ENCODE assay signal across 10 cellular contexts in genomic region chr7:106597751-106598619, GRCh38.
DNase-seq lines count a peak whose midpoint lies in the region; TF ChIP-seq lines count a peak whose summit lies in the region.
"Had no signal": no experiment of that assay in that cellular context is flagged by ENCODE, and none has a peak within 500 bp of the region (broad histone marks: within the 10 kb centered on the region; RNA-seq: fewer than 3 reads in every experiment).

No MANE protein-coding gene starts in this region.

- no peaks in the 10 kb centered on the region for H3K36me3 ChIP-seq in GM06990 (ENCODE audit: control insufficient read depth, insufficient read depth, low read length)

- H3K27me3 Mint-ChIP-seq in osteocyte (ENCODE audit: unreplicated experiment): no peaks in the 10 kb centered on the region

- peak overlapping the region; percentile 74 for H3K4me3 Mint-ChIP-seq in osteocyte (ENCODE audit: unreplicated experiment)
- H3K4me3 Mint-ChIP-seq: natural killer cell had no signal

- intact Hi-C loops in posterior cingulate gyrus (cut with DNase I): no loop called here

- peaks cover 2% of the 10 kb centered on the region for H3K9me3 Mint-ChIP-seq in osteocyte (ENCODE audit: unreplicated experiment)
- H3K9me3 Mint-ChIP-seq: natural killer cell; T-helper 2 cell treated with Interferon-gamma antibody and Interleukin-4, amounts not matched to agents 5 μg/mL and 100 μg/mL, for 36 hours had no signal

- peaks cover 2% of the 10 kb centered on the region for H3K36me3 Mint-ChIP-seq in osteocyte (ENCODE audit: unreplicated experiment)
- H3K36me3 Mint-ChIP-seq: natural killer cell had no signal

- peaks cover 6% of the 10 kb centered on the region for H3K4me1 Mint-ChIP-seq in osteocyte (ENCODE audit: unreplicated experiment)
- H3K4me1 Mint-ChIP-seq: natural killer cell had no signal

- no peak for TF ChIP-seq CTCF in GM06990 (IDR thresholded peaks at IDR 0.05; ENCODE audit: insufficient read depth, low read length, poor library complexity, severe bottlenecking)
- no peak for TF ChIP-seq CTCF in epithelial cell of proximal tubule (conservative IDR thresholded peaks at IDR 0.05; ENCODE audit: low read depth, low read length)
- no peak for TF ChIP-seq CTCF in osteocyte (IDR thresholded peaks at IDR 0.05)

- H3K4me3 ChIP-seq in GM06990 (replicated peaks; ENCODE audit: low read depth, low read length) (no peak overlapping the region), epithelial cell of proximal tubule (ENCODE audit: low read depth, low read length) (peak overlapping the region; percentile 53)

- H3K27me3 ChIP-seq in GM06990 (replicated peaks; ENCODE audit: control insufficient read depth, insufficient read depth, low read length): no peaks in the 10 kb centered on the region

- DNase-seq in GM06990 (ENCODE audit: extremely low read depth, insufficient read length) (peak; percentile 19), NCI-H69 (lab: John Stamatoyannopoulos, UW) (peak; percentile 54), epithelial cell of proximal tubule (ENCODE audit: low read depth) (no peak), osteocyte (ENCODE audit: extremely low spot score, unreplicated experiment) (no peak), NCI-H748 (lab: John Stamatoyannopoulos, UW; ENCODE audit: unreplicated experiment) (no peak), posterior cingulate gyrus (no peak), NCI-H1694 (lab: John Stamatoyannopoulos, UW) (no peak)
- no peak for DNase-seq in activated effector memory CD4-positive, alpha-beta T cell treated with anti-CD3 and anti-CD28 coated beads, Interleukin-2, amount 50 U/mL, for 16 hours

- H3K27ac Mint-ChIP-seq in osteocyte (ENCODE audit: unreplicated experiment): no peak overlapping the region
- H3K27ac Mint-ChIP-seq: natural killer cell; T-helper 2 cell treated with Interferon-gamma antibody and Interleukin-4, amounts not matched to agents 5 μg/mL and 100 μg/mL, for 36 hours had no signal

Comparison
In these comparisons a context has a peak if more than half of its experiments do, and no peak if none do; other contexts are left out.
1. DNase-seq: peak in GM06990 (single experiment) and NCI-H69 (single experiment); none in epithelial cell of proximal tubule (single experiment), osteocyte (single experiment), NCI-H748 (single experiment), posterior cingulate gyrus (0 of 10), activated effector memory CD4-positive, alpha-beta T cell treated with anti-CD3 and anti-CD28 coated beads, Interleukin-2, amount 50 U/mL, for 16 hours (single experiment) and NCI-H1694 (single experiment).